ENCODE assay signal across 1 cellular context in the genomic region with DNA sequence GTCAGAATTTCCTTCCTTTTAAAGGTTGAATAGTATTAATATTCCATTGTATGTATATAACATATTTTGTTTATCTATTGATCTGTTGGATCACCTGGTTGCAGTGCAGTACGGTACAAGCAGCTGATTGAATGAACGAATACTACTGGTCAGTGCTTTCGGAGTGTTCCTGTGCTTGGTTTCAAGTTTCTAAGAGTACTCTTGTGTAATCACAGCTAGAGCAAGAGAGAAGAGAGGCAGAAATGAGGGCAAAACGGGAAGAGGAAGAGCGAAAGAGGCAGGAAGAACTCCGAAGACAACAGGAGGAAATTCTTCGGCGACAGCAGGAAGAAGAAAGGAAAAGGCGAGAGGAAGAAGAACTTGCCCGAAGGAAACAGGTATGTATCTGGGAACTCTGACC.
TF ChIP-seq lines count a peak whose summit lies in the region.

No MANE protein-coding gene starts in this region.

TF ChIP-seq in HepG2, 621 proteins besides CTCF, POLR2A, EP300 and RAD21:
- no peak for TF ChIP-seq ELF4 (CRISPR knock-in tag; IDR thresholded peaks at IDR 0.05; ENCODE audit: borderline replicate concordance)
- TF ChIP-seq HINFP (CRISPR knock-in tag; IDR thresholded peaks at IDR 0.05; ENCODE audit: low read depth): no peak
- no peak for TF ChIP-seq NFYC (CRISPR knock-in tag; IDR thresholded peaks at IDR 0.05)
- no peak for TF ChIP-seq FIP1L1 (IDR thresholded peaks at IDR 0.05; ENCODE audit: borderline replicate concordance, insufficient read depth, low read depth, low read length)
- no peak for TF ChIP-seq KIAA2018 (CRISPR knock-in tag; IDR thresholded peaks at IDR 0.05; ENCODE audit: borderline replicate concordance)
- TF ChIP-seq ZBTB34 (CRISPR knock-in tag; IDR thresholded peaks at IDR 0.05): no peak
- TF ChIP-seq MTA3 (CRISPR knock-in tag; IDR thresholded peaks at IDR 0.05): no peak
- TF ChIP-seq GMEB2 (CRISPR knock-in tag; IDR thresholded peaks at IDR 0.05; ENCODE audit: low read depth): no peak
- no peak for TF ChIP-seq ZNF687 (CRISPR knock-in tag; IDR thresholded peaks at IDR 0.05)
- TF ChIP-seq, protein P1, sequence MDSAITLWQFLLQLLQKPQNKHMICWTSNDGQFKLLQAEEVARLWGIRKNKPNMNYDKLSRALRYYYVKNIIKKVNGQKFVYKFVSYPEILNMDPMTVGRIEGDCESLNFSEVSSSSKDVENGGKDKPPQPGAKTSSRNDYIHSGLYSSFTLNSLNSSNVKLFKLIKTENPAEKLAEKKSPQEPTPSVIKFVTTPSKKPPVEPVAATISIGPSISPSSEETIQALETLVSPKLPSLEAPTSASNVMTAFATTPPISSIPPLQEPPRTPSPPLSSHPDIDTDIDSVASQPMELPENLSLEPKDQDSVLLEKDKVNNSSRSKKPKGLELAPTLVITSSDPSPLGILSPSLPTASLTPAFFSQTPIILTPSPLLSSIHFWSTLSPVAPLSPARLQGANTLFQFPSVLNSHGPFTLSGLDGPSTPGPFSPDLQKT (CRISPR knock-in tag; IDR thresholded peaks at IDR 0.05; ENCODE audit: borderline replicate concordance): no peak
- no peak for TF ChIP-seq ZFP1 (CRISPR knock-in tag; IDR thresholded peaks at IDR 0.05)
- TF ChIP-seq ZNF891 (CRISPR knock-in tag; IDR thresholded peaks at IDR 0.05): no peak
- no peak for TF ChIP-seq ZNF337 (CRISPR knock-in tag; IDR thresholded peaks at IDR 0.05; ENCODE audit: borderline replicate concordance, low read depth)
